In genomic region chr3:122977645-122978466, GRCh38 we compare ENCODE assay signal across 9 cellular contexts. TPM values are rescaled to one million over a fixed set of nuclear protein-coding genes. Genes with fewer than 3 reads are reported as not detected.
A peak's percentile ranks its signal among the peaks of the same experiment; 100 is the strongest.
DNase-seq lines count a peak whose midpoint lies in the region; ATAC-seq and TF ChIP-seq lines count a peak whose summit lies in the region.
"Had no signal": no experiment of that assay in that cellular context is flagged by ENCODE, and none has a peak within 500 bp of the region (broad histone marks: within the 10 kb centered on the region; RNA-seq: fewer than 3 reads in every experiment).

No MANE protein-coding gene starts in this region.

- H3K27ac Mint-ChIP-seq in T-helper 17 cell = no peak overlapping the region

- H3K4me3 Mint-ChIP-seq in T-helper 17 cell = no peak overlapping the region

- H3K4me3 ChIP-seq in upper lobe of right lung = no peak overlapping the region

- peaks cover 30% of the 10 kb centered on the region for H3K4me1 ChIP-seq in upper lobe of right lung

- peak; percentile 9 for DNase-seq in NCI-H2029 (lab: John Stamatoyannopoulos, UW)
- no peak for DNase-seq in NCI-H2029 treated with DMSO at 0.1 percent for 48 hours (lab: John Stamatoyannopoulos, UW)
- DNase-seq in amniotic epithelial cell (ENCODE audit: low read depth) = peak; percentile 83
- peak; percentile 71 for DNase-seq in hepatic stellate cell (ENCODE audit: low spot score)
- peak; percentile 77 for DNase-seq in upper lobe of right lung
- no peak for DNase-seq in DMS114 treated with DMSO at 0.1 percent for 48 hours (lab: John Stamatoyannopoulos, UW; ENCODE audit: unreplicated experiment)
- no peak for DNase-seq in T-helper 17 cell

- H3K36me3 Mint-ChIP-seq in T-helper 17 cell (ENCODE audit: low read depth) = no peaks in the 10 kb centered on the region

- peaks cover 31% of the 10 kb centered on the region for H3K27me3 Mint-ChIP-seq in T-helper 17 cell

- no peak for TF ChIP-seq CTCF in upper lobe of right lung (IDR thresholded peaks at IDR 0.05)

- H3K27me3 ChIP-seq in upper lobe of right lung = no peaks in the 10 kb centered on the region

- H3K4me1 Mint-ChIP-seq in T-helper 17 cell = peaks cover 23% of the 10 kb centered on the region

- ATAC-seq in upper lobe of right lung = peak; percentile 77
- ATAC-seq in HG03432 (IDR thresholded peaks at IDR 0.05; ENCODE audit: unreplicated experiment) = no peak
- ATAC-seq in T-helper 17 cell = no peak

- H3K27ac ChIP-seq in upper lobe of right lung = no peak overlapping the region

- H3K36me3 ChIP-seq in upper lobe of right lung = no peaks in the 10 kb centered on the region

- intact Hi-C loops in upper lobe of right lung (cut with DNase I) = no loop called here

- H3K9me3 ChIP-seq in upper lobe of right lung = no peaks in the 10 kb centered on the region
- no peaks in the 10 kb centered on the region for H3K9me3 ChIP-seq in T-helper 17 cell (ENCODE audit: control insufficient read depth, low read length, poor library complexity, severe bottlenecking)

RNA-seq across cellular contexts. Expression of gene SEMA5B, which starts 49.7 kb away (rescaled TPM):
- total RNA-seq in upper lobe of right lung = 2.3 TPM
- not detected for total RNA-seq in T-helper 17 cell
- total RNA-seq: SK-MEL-5 had no signal

Comparison
In these comparisons a context has a peak if more than half of its experiments do, and no peak if none do; other contexts are left out.
1. DNase-seq: peak in NCI-H2029 (single experiment), amniotic epithelial cell (single experiment), hepatic stellate cell (single experiment) and upper lobe of right lung (single experiment); none in NCI-H2029 treated with DMSO at 0.1 percent for 48 hours (single experiment), DMS114 treated with DMSO at 0.1 percent for 48 hours (single experiment) and T-helper 17 cell (0 of 3).